8 cellular contexts compared by ENCODE assay signal in the genomic region with DNA sequence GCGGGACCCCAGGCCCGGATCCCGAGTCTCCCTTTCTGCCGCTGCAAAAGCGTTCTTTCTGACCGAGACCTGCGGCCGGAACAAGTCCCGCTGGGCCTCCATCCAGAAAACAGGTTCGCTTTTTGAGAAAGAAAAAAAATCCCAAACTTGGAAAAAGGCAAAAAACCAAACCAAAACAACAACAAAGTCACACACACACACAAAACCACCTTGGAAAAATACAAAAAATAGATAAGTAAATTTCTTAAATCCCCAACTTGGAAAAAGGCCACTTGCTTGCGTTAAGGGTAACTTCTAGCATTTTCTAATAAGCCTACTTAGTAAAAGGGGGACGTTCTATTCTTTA. TPM values are rescaled to one million over a fixed set of nuclear protein-coding genes. Genes with fewer than 3 reads are reported as not detected.
DNase-seq lines count a peak whose midpoint lies in the region; ATAC-seq and TF ChIP-seq lines count a peak whose summit lies in the region.

No MANE protein-coding gene starts in this region.

- no peaks in the 10 kb centered on the region for H3K36me3 ChIP-seq in adrenal gland (replicated peaks in 1 of 2)
- H3K36me3 ChIP-seq in suprapubic skin: peaks cover 3% of the 10 kb centered on the region

- H3K36me3 Mint-ChIP-seq in activated CD4-positive, alpha-beta T cell treated with anti-CD3 and anti-CD28 coated beads for 36 hours (ENCODE audit: low read depth): peaks cover 2% of the 10 kb centered on the region

- H3K27me3 ChIP-seq in adrenal gland: no peaks in the 10 kb centered on the region
- H3K27me3 ChIP-seq in layer of hippocampus (ENCODE audit: control insufficient read depth, insufficient read depth, low read length): no peaks in the 10 kb centered on the region
- no peaks in the 10 kb centered on the region for H3K27me3 ChIP-seq in suprapubic skin

- TF ChIP-seq EP300 in suprapubic skin (IDR thresholded peaks at IDR 0.05): no peak

- CTCF ChIA-PET in activated CD4-positive, alpha-beta T cell treated with anti-CD3 and anti-CD28 coated beads for 36 hours (lab: Charles Lee): no interaction called here

- H3K4me3 ChIP-seq in adrenal gland (peak overlapping the region in 3 of 4 donors; percentile 66 to 82 (median 73)), suprapubic skin (peak overlapping the region; percentile 71)

- no peaks in the 10 kb centered on the region for H3K27me3 Mint-ChIP-seq in activated CD4-positive, alpha-beta T cell treated with anti-CD3 and anti-CD28 coated beads for 36 hours

- POLR2A ChIA-PET in activated CD4-positive, alpha-beta T cell treated with anti-CD3 and anti-CD28 coated beads for 36 hours (lab: Charles Lee): interaction anchor here (0.9 kb wide), 1 partner anchor 144 kb away, joined by 3 read pairs; no protein-coding TSS in a partner anchor

- TF ChIP-seq POLR2A in adrenal gland (IDR thresholded peaks at IDR 0.05): no peak
- no peak for TF ChIP-seq POLR2A in suprapubic skin (IDR thresholded peaks at IDR 0.05)

- no peaks in the 10 kb centered on the region for H3K9me3 Mint-ChIP-seq in activated CD4-positive, alpha-beta T cell treated with anti-CD3 and anti-CD28 coated beads for 36 hours (ENCODE audit: low read depth)

- DNase-seq in activated CD4-positive, alpha-beta T cell treated with anti-CD3 and anti-CD28 coated beads for 36 hours: no peak
- no peak for DNase-seq in activated CD4-positive, alpha-beta T cell treated with anti-CD3 and anti-CD28 coated beads for 4 hours
- DNase-seq in adrenal gland (peak in 3 of 7 donors; percentile 21 to 36 (median 26)), suprapubic skin (ENCODE audit: low spot score in 2 of 2) (no peak), SIG-M5 treated with dmso at 0.1 percent for 504 hours (lab: John Stamatoyannopoulos, UW; ENCODE audit: unreplicated experiment) (no peak), NCI-H446 treated with DMSO at 0.1 percent for 48 hours (lab: John Stamatoyannopoulos, UW) (no peak)
- DNase-seq in stimulated activated CD4-positive, alpha-beta T cell treated with anti-CD3 and anti-CD28 coated beads, Interleukin-12 subunit alpha, Interleukin-12 subunit beta, amount 100 ng/mL, for 4 hours: no peak

- H3K4me1 Mint-ChIP-seq in activated CD4-positive, alpha-beta T cell treated with anti-CD3 and anti-CD28 coated beads for 36 hours: peaks cover 24% of the 10 kb centered on the region

- ATAC-seq in activated CD4-positive, alpha-beta T cell treated with anti-CD3 and anti-CD28 coated beads for 36 hours: no peak

- H3K9me3 ChIP-seq in adrenal gland (replicated peaks in 1 of 3) (no peaks in the 10 kb centered on the region), suprapubic skin (no peaks in the 10 kb centered on the region)

- H3K4me3 Mint-ChIP-seq in activated CD4-positive, alpha-beta T cell treated with anti-CD3 and anti-CD28 coated beads for 36 hours: peak overlapping the region; percentile 73

- peaks cover 7% of the 10 kb centered on the region in 2 donors for H3K4me1 ChIP-seq in adrenal gland (replicated peaks in 1 of 2)
- peaks cover 13% of the 10 kb centered on the region for H3K4me1 ChIP-seq in suprapubic skin

- no peak for TF ChIP-seq CTCF in adrenal gland (IDR thresholded peaks at IDR 0.05)
- TF ChIP-seq CTCF in suprapubic skin (IDR thresholded peaks at IDR 0.05): no peak

- H3K27ac ChIP-seq in adrenal gland (peak overlapping the region in 3 of 5 donors; percentile 52 to 87 (median 74)), layer of hippocampus (ENCODE audit: low read depth, low read length) (peak overlapping the region; percentile 10), suprapubic skin (peak overlapping the region; percentile 70)

- 10 to 14% (median 11%) methylated on average over 12 of the region's 12 CpGs for WGBS in adrenal gland, 4 donors
- 11% methylated on average over 11 of the region's 12 CpGs for WGBS in suprapubic skin

- intact Hi-C loops in activated CD4-positive, alpha-beta T cell treated with anti-CD3 and anti-CD28 coated beads for 36 hours (cut with DNase I, micrococcal nuclease): loop anchor here (1.0 to 5.0 kb wide), 3 partner anchors 145 to 165 kb away; a partner anchor contains a TSS
- intact Hi-C loops in adrenal gland (cut with DNase I): loop anchor here in 1 of 2 donors (10.0 kb wide), 1 partner anchor 147 kb away; a partner anchor contains a TSS

- peak overlapping the region; percentile 72 for H3K27ac Mint-ChIP-seq in activated CD4-positive, alpha-beta T cell treated with anti-CD3 and anti-CD28 coated beads for 36 hours

RNA-seq across cellular contexts. Expression of a gene that starts 0.2 kb away (rescaled TPM):
- total RNA-seq in activated CD4-positive, alpha-beta T cell treated with anti-CD3 and anti-CD28 coated beads for 36 hours: 1 to 10 TPM; 5.9 to 6.2 TPM
- total RNA-seq in adrenal gland (10 to 100 TPM in 4 of 8 donors, 1 to 10 TPM in 4; 5.6 to 15.3 (median 10.3) TPM), suprapubic skin (1 to 10 TPM in 3 of 4 donors, under 1 TPM in 1; 0.91 to 3.6 (median 2.6) TPM)
- polyA plus RNA-seq in adrenal gland: 10 to 100 TPM in 1 of 3 donors, 1 to 10 TPM in 2; 8.9 to 10.1 (median 9.9) TPM

RNA-seq across cellular contexts. Expression of a gene that starts 52.6 kb away (rescaled TPM):
- not detected for total RNA-seq in activated CD4-positive, alpha-beta T cell treated with anti-CD3 and anti-CD28 coated beads for 36 hours
- total RNA-seq in adrenal gland: not detected
- polyA plus RNA-seq in adrenal gland: not detected
- not detected for total RNA-seq in suprapubic skin

Comparison
In these comparisons a context has a peak if more than half of its experiments do, and no peak if none do; other contexts are left out.
1. H3K27ac ChIP-seq: peak in every context shown above with its lines; median percentile 74 in adrenal gland; 70 in suprapubic skin; 10 in layer of hippocampus.